ENCODE assay signal across 1 cellular context in genomic region chrX:75155830-75156525, GRCh38.
TF ChIP-seq lines count a peak whose summit lies in the region.

Gene ABCB7 (minus strand): TSS chrX:75156283. CDS start chrX:75156272, 11 bp downstream.

TF ChIP-seq in HepG2, 621 proteins besides CTCF, POLR2A, EP300 and RAD21 (continued from another document and continues in another):
- TF ChIP-seq ZC3H13 (CRISPR knock-in tag; IDR thresholded peaks at IDR 0.05): no peak
- no peak for TF ChIP-seq PHF21A (CRISPR knock-in tag; IDR thresholded peaks at IDR 0.05)
- no peak for TF ChIP-seq ZFP82 (CRISPR knock-in tag; IDR thresholded peaks at IDR 0.05; ENCODE audit: borderline replicate concordance)
- no peak for TF ChIP-seq NCOR1 (IDR thresholded peaks at IDR 0.05; ENCODE audit: borderline replicate concordance, low read length)
- 0 out of 2 replicates have a peak, but pooled peaks have one; percentile 9 for TF ChIP-seq TCF7 (IDR thresholded peaks at IDR 0.05; ENCODE audit: low read depth)
- TF ChIP-seq ZNF256 (CRISPR knock-in tag; conservative IDR thresholded peaks at IDR 0.05): no peak
- no peak for TF ChIP-seq XBP1 (CRISPR knock-in tag; IDR thresholded peaks at IDR 0.05)
- TF ChIP-seq GZF1 (CRISPR knock-in tag; IDR thresholded peaks at IDR 0.05): no peak
- peak; percentile 88 for TF ChIP-seq KAT8 (CRISPR knock-in tag; IDR thresholded peaks at IDR 0.05)
- TF ChIP-seq ZFP36L2 (CRISPR knock-in tag; IDR thresholded peaks at IDR 0.05): no peak
- peak; percentile 74; the same call in 1 of the 2 replicates for TF ChIP-seq PPARG (CRISPR knock-in tag; conservative IDR thresholded peaks at IDR 0.05)
- TF ChIP-seq KDM5A (IDR thresholded peaks at IDR 0.05; ENCODE audit: borderline replicate concordance, low read length): peak; percentile 79; the same call in 1 of the 2 replicates
- TF ChIP-seq ZNF619 (CRISPR knock-in tag; IDR thresholded peaks at IDR 0.05): no peak
- TF ChIP-seq ZNF678 (CRISPR knock-in tag; IDR thresholded peaks at IDR 0.05): no peak
- no peak for TF ChIP-seq SPEN (CRISPR knock-in tag; IDR thresholded peaks at IDR 0.05; ENCODE audit: low read depth)
- TF ChIP-seq NR2F6 (IDR thresholded peaks at IDR 0.05): peak; percentile 59
- peak; percentile 67 for TF ChIP-seq NR2F6 (CRISPR knock-in tag; IDR thresholded peaks at IDR 0.05)
- TF ChIP-seq ZNF543 (CRISPR knock-in tag; IDR thresholded peaks at IDR 0.05): no peak
- no peak for TF ChIP-seq JUN (CRISPR knock-in tag; IDR thresholded peaks at IDR 0.05)
- peak; percentile 24; the same call in 1 of the 2 replicates for TF ChIP-seq GMEB1 (CRISPR knock-in tag; IDR thresholded peaks at IDR 0.05; ENCODE audit: borderline replicate concordance)
- TF ChIP-seq HCFC1 (IDR thresholded peaks at IDR 0.05; ENCODE audit: low read depth, low read length): no peak
- TF ChIP-seq KAT7 (CRISPR knock-in tag; IDR thresholded peaks at IDR 0.05; ENCODE audit: borderline replicate concordance): peak; percentile 64; the same call in 1 of the 2 replicates
- peak; percentile 47; the same call in 1 of the 2 replicates for TF ChIP-seq DMAP1 (CRISPR knock-in tag; IDR thresholded peaks at IDR 0.05)
- no peak for TF ChIP-seq FOXJ3 (CRISPR knock-in tag; IDR thresholded peaks at IDR 0.05; ENCODE audit: borderline replicate concordance)
- no peak for TF ChIP-seq ZBTB3 (CRISPR knock-in tag; IDR thresholded peaks at IDR 0.05; ENCODE audit: borderline replicate concordance, low read depth)
- peak; percentile 80 for TF ChIP-seq PHF8 (CRISPR knock-in tag; IDR thresholded peaks at IDR 0.05)
- peak; percentile 58; the same call in 1 of the 2 replicates for TF ChIP-seq ZNF501 (CRISPR knock-in tag; IDR thresholded peaks at IDR 0.05)
- TF ChIP-seq ZNF530 (CRISPR knock-in tag; IDR thresholded peaks at IDR 0.05; ENCODE audit: low read depth): no peak
- TF ChIP-seq ZNF883 (CRISPR knock-in tag; IDR thresholded peaks at IDR 0.05; ENCODE audit: not compliant biosample characterization): no peak
- TF ChIP-seq BRD4 (CRISPR knock-in tag; IDR thresholded peaks at IDR 0.05): no peak
- TF ChIP-seq IRF2 (CRISPR knock-in tag; IDR thresholded peaks at IDR 0.05): 0 out of 2 replicates have a peak, but pooled peaks have one; percentile 48
- TF ChIP-seq ZNF234 (CRISPR knock-in tag; conservative IDR thresholded peaks at IDR 0.05): no peak
- no peak for TF ChIP-seq TFDP2 (CRISPR knock-in tag; IDR thresholded peaks at IDR 0.05)
- no peak for TF ChIP-seq ZNF597 (CRISPR knock-in tag; IDR thresholded peaks at IDR 0.05)
- TF ChIP-seq POLR2AphosphoS2 (IDR thresholded peaks at IDR 0.05; ENCODE audit: low read depth, low read length): no peak
- peak; percentile 60 for TF ChIP-seq RXRB (CRISPR knock-in tag; IDR thresholded peaks at IDR 0.05; ENCODE audit: borderline replicate concordance)
- TF ChIP-seq AFF4 (CRISPR knock-in tag; IDR thresholded peaks at IDR 0.05): no peak
- no peak for TF ChIP-seq DNMT1 (CRISPR knock-in tag; IDR thresholded peaks at IDR 0.05)
- TF ChIP-seq ZNF432 (CRISPR knock-in tag; IDR thresholded peaks at IDR 0.05; ENCODE audit: borderline replicate concordance): no peak
- TF ChIP-seq MED8 (CRISPR knock-in tag; IDR thresholded peaks at IDR 0.05; ENCODE audit: insufficient replicate concordance): peak; percentile 26
- no peak for TF ChIP-seq MAFK (conservative IDR thresholded peaks at IDR 0.05 in 1 of 2, IDR thresholded peaks at IDR 0.05 in 1 of 2; ENCODE audit: low read length in 2 of 2)
- TF ChIP-seq POLR2AphosphoS5 (IDR thresholded peaks at IDR 0.05; ENCODE audit: low read depth, low read length): 0 out of 2 replicates have a peak, but pooled peaks have one; percentile 37
- TF ChIP-seq FOXK1 (CRISPR knock-in tag; IDR thresholded peaks at IDR 0.05; ENCODE audit: borderline replicate concordance, low read depth): peak; percentile 20; the same call in 1 of the 2 replicates
- TF ChIP-seq MZF1 (CRISPR knock-in tag; IDR thresholded peaks at IDR 0.05; ENCODE audit: borderline replicate concordance): no peak
- TF ChIP-seq ADNP (CRISPR knock-in tag; IDR thresholded peaks at IDR 0.05): no peak
- no peak for TF ChIP-seq ZNF83 (CRISPR knock-in tag; IDR thresholded peaks at IDR 0.05; ENCODE audit: borderline replicate concordance)
- peak; percentile 47; the same call in 1 of the 2 replicates for TF ChIP-seq UBTF (CRISPR knock-in tag; IDR thresholded peaks at IDR 0.05)
- TF ChIP-seq ARID5B (CRISPR knock-in tag; IDR thresholded peaks at IDR 0.05): no peak
- TF ChIP-seq E2F2 (CRISPR knock-in tag; IDR thresholded peaks at IDR 0.05; ENCODE audit: borderline replicate concordance): no peak
- TF ChIP-seq ZNF451 (CRISPR knock-in tag; IDR thresholded peaks at IDR 0.05): no peak
- no peak for TF ChIP-seq IRX3 (CRISPR knock-in tag; IDR thresholded peaks at IDR 0.05; ENCODE audit: borderline replicate concordance, low read depth)
- no peak for TF ChIP-seq ZNF788 (CRISPR knock-in tag; IDR thresholded peaks at IDR 0.05; ENCODE audit: borderline replicate concordance)
- TF ChIP-seq ZNF749 (CRISPR knock-in tag; IDR thresholded peaks at IDR 0.05; ENCODE audit: borderline replicate concordance): no peak
- TF ChIP-seq YEATS4 (CRISPR knock-in tag; IDR thresholded peaks at IDR 0.05; ENCODE audit: borderline replicate concordance): no peak
- no peak for TF ChIP-seq ARID2 (CRISPR knock-in tag; IDR thresholded peaks at IDR 0.05; ENCODE audit: borderline replicate concordance)
- no peak for TF ChIP-seq HMGA1 (CRISPR knock-in tag; conservative IDR thresholded peaks at IDR 0.05)
- no peak for TF ChIP-seq ZNF232 (CRISPR knock-in tag; IDR thresholded peaks at IDR 0.05; ENCODE audit: borderline replicate concordance)
